In the genomic region with DNA sequence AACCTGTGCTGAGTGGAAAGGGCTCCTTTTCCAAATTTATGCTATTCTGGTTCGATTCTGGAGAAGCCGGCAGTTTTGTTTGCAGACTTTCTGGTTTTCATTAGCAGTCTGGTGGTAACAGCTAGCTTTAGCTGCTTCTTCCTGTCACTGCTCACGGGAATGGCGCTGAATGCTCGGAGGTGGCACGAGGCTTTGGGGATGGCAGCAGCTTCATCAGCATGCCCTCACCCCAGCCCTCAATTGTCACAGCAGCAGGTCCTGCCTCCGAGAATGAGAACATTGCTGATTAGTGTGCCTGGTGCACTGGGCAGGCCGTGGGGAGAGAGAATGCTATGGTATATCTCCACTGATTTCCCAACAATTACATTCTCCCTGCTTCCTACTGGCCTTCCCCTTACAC, we compare ENCODE assay signal across 17 cellular contexts.
DNase-seq lines count a peak whose midpoint lies in the region; ATAC-seq and TF ChIP-seq lines count a peak whose summit lies in the region.
"Had no signal": no experiment of that assay in that cellular context is flagged by ENCODE, and none has a peak within 500 bp of the region (broad histone marks: within the 10 kb centered on the region; RNA-seq: fewer than 3 reads in every experiment).

No MANE protein-coding gene starts in this region.

- DNase-seq in AG20443 (ENCODE audit: low spot score) (peak; percentile 18), SK-N-MC (ENCODE audit: low read depth, low spot score) (no peak), left ventricle myocardium inferior (no peak), neural progenitor cell (ENCODE audit: low spot score) (no peak)
- DNase-seq in stimulated activated CD4-positive, alpha-beta T cell treated with anti-CD3 and anti-CD28 coated beads, Interleukin-4, amount 100 ng/mL, for 4 hours = no peak
- DNase-seq: BE2C; CD4-positive, alpha-beta memory T cell; DMS79 treated with DMSO at 0.1 percent for 48 hours; H7; MV-4-11; NCI-H1436; NCI-H2081; NCI-H524; Peyer's patch; SHP77 treated with DMSO at 0.1 percent for 48 hours had no signal

- TF ChIP-seq CTCF in left ventricle myocardium inferior (IDR thresholded peaks at IDR 0.05; ENCODE audit: borderline replicate concordance) (no peak), neural progenitor cell (IDR thresholded peaks at IDR 0.05) (no peak)

- H3K27me3 ChIP-seq in left ventricle myocardium inferior (ENCODE audit: low read depth) = no peaks in the 10 kb centered on the region
- no peaks in the 10 kb centered on the region for H3K27me3 ChIP-seq in neural progenitor cell
- H3K27me3 ChIP-seq: BE2C, Peyer's patch had no signal

- peaks cover 57% of the 10 kb centered on the region for H3K4me1 Mint-ChIP-seq in neural progenitor cell
- H3K4me1 Mint-ChIP-seq: CD4-positive, alpha-beta memory T cell had no signal

- ATAC-seq in HG03342 (IDR thresholded peaks at IDR 0.05; ENCODE audit: unreplicated experiment) (no peak), HG02840 (IDR thresholded peaks at IDR 0.05; ENCODE audit: low FRiP score, unreplicated experiment) (no peak)

- H3K27ac ChIP-seq in SK-N-MC = 0 out of 2 replicates have a peak overlapping the region, but pooled peaks have one; percentile 12
- H3K27ac ChIP-seq in left ventricle myocardium inferior (replicated peaks) = peak overlapping the region; percentile 10
- H3K27ac ChIP-seq in neural progenitor cell = no peak overlapping the region
- H3K27ac ChIP-seq: Peyer's patch had no signal

- no peak overlapping the region for H3K4me2 ChIP-seq in neural progenitor cell

- H3K27ac Mint-ChIP-seq in neural progenitor cell = peak overlapping the region; percentile 8
- H3K27ac Mint-ChIP-seq: CD4-positive, alpha-beta memory T cell had no signal

- no peaks in the 10 kb centered on the region for H3K9me3 Mint-ChIP-seq in neural progenitor cell
- H3K9me3 Mint-ChIP-seq: CD4-positive, alpha-beta memory T cell had no signal

- H3K4me1 ChIP-seq in left ventricle myocardium inferior (peaks cover 93% of the 10 kb centered on the region), neural progenitor cell (peaks cover 30% of the 10 kb centered on the region)
- H3K4me1 ChIP-seq: BE2C, Peyer's patch had no signal

- H3K9ac ChIP-seq in SK-N-MC (ENCODE audit: insufficient read length) (no peak overlapping the region), neural progenitor cell (no peak overlapping the region)

- no peak overlapping the region for H3K4me3 Mint-ChIP-seq in neural progenitor cell
- H3K4me3 Mint-ChIP-seq: CD4-positive, alpha-beta memory T cell had no signal

- H4K20me1 ChIP-seq in neural progenitor cell (ENCODE audit: low read depth) = no peaks in the 10 kb centered on the region

- H3K36me3 ChIP-seq in SK-N-MC (ENCODE audit: insufficient read depth, low read length) (no peaks in the 10 kb centered on the region), left ventricle myocardium inferior (no peaks in the 10 kb centered on the region), neural progenitor cell (no peaks in the 10 kb centered on the region)
- H3K36me3 ChIP-seq: BE2C, Peyer's patch had no signal

- H3K4me3 ChIP-seq in SK-N-MC (no peak overlapping the region), left ventricle myocardium inferior (no peak overlapping the region), neural progenitor cell (no peak overlapping the region)
- H3K4me3 ChIP-seq: Peyer's patch had no signal

- intact Hi-C loops in left ventricle myocardium inferior (cut with micrococcal nuclease) = no loop called here

- no peaks in the 10 kb centered on the region for H3K36me3 Mint-ChIP-seq in neural progenitor cell
- H3K36me3 Mint-ChIP-seq: CD4-positive, alpha-beta memory T cell had no signal

- H3F3A ChIP-seq in neural progenitor cell (ENCODE audit: low read depth) = peaks cover 23% of the 10 kb centered on the region

- H2AFZ ChIP-seq in neural progenitor cell (replicated peaks) = no peak overlapping the region

- no peaks in the 10 kb centered on the region for H3K9me3 ChIP-seq in SK-N-MC (ENCODE audit: low read depth, low read length)
- no peaks in the 10 kb centered on the region for H3K9me3 ChIP-seq in left ventricle myocardium inferior (replicated peaks)
- H3K9me3 ChIP-seq in neural progenitor cell (ENCODE audit: low read depth) = no peaks in the 10 kb centered on the region
- H3K9me3 ChIP-seq: BE2C, Peyer's patch had no signal

- H3K79me2 ChIP-seq in neural progenitor cell (ENCODE audit: low read depth) = no peaks in the 10 kb centered on the region

- no peaks in the 10 kb centered on the region for H3K27me3 Mint-ChIP-seq in neural progenitor cell (ENCODE audit: insufficient read depth, low read depth)
